Comparison of ENCODE assay signal across 1 cellular context in genomic region chr3:51994530-51994929, GRCh38.
TF ChIP-seq lines count a peak whose summit lies in the region.

No MANE protein-coding gene starts in this region.

TF ChIP-seq in GM23338, 12 proteins besides CTCF, POLR2A, EP300 and RAD21 (continued from another document):
- TF ChIP-seq, protein P1, sequence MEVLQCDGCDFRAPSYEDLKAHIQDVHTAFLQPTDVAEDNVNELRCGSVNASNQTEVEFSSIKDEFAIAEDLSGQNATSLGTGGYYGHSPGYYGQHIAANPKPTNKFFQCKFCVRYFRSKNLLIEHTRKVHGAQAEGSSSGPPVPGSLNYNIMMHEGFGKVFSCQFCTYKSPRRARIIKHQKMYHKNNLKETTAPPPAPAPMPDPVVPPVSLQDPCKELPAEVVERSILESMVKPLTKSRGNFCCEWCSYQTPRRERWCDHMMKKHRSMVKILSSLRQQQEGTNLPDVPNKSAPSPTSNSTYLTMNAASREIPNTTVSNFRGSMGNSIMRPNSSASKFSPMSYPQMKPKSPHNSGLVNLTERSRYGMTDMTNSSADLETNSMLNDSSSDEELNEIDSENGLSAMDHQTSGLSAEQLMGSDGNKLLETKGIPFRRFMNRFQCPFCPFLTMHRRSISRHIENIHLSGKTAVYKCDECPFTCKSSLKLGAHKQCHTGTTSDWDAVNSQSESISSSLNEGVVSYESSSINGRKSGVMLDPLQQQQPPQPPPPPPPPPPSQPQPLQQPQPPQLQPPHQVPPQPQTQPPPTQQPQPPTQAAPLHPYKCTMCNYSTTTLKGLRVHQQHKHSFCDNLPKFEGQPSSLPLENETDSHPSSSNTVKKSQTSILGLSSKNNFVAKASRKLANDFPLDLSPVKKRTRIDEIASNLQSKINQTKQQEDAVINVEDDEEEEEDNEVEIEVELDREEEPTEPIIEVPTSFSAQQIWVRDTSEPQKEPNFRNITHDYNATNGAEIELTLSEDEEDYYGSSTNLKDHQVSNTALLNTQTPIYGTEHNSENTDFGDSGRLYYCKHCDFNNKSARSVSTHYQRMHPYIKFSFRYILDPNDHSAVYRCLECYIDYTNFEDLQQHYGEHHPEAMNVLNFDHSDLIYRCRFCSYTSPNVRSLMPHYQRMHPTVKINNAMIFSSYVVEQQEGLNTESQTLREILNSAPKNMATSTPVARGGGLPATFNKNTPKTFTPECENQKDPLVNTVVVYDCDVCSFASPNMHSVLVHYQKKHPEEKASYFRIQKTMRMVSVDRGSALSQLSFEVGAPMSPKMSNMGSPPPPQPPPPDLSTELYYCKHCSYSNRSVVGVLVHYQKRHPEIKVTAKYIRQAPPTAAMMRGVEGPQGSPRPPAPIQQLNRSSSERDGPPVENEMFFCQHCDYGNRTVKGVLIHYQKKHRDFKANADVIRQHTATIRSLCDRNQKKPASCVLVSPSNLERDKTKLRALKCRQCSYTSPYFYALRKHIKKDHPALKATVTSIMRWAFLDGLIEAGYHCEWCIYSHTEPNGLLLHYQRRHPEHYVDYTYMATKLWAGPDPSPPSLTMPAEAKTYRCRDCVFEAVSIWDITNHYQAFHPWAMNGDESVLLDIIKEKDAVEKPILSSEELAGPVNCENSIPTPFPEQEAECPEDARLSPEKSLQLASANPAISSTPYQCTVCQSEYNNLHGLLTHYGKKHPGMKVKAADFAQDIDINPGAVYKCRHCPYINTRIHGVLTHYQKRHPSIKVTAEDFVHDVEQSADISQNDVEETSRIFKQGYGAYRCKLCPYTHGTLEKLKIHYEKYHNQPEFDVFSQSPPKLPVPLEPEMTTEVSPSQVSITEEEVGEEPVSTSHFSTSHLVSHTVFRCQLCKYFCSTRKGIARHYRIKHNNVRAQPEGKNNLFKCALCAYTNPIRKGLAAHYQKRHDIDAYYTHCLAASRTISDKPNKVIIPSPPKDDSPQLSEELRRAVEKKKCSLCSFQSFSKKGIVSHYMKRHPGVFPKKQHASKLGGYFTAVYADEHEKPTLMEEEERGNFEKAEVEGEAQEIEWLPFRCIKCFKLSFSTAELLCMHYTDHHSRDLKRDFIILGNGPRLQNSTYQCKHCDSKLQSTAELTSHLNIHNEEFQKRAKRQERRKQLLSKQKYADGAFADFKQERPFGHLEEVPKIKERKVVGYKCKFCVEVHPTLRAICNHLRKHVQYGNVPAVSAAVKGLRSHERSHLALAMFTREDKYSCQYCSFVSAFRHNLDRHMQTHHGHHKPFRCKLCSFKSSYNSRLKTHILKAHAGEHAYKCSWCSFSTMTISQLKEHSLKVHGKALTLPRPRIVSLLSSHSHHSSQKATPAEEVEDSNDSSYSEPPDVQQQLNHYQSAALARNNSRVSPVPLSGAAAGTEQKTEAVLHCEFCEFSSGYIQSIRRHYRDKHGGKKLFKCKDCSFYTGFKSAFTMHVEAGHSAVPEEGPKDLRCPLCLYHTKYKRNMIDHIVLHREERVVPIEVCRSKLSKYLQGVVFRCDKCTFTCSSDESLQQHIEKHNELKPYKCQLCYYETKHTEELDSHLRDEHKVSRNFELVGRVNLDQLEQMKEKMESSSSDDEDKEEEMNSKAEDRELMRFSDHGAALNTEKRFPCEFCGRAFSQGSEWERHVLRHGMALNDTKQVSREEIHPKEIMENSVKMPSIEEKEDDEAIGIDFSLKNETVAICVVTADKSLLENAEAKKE (CRISPR knock-in tag; IDR thresholded peaks at IDR 0.05), result no peak
- TF ChIP-seq NANOG (IDR thresholded peaks at IDR 0.05; ENCODE audit: borderline replicate concordance) (no peak), CREB1 (CRISPR knock-in tag; IDR thresholded peaks at IDR 0.05; ENCODE audit: low read depth) (no peak), ZNF331 (CRISPR knock-in tag; IDR thresholded peaks at IDR 0.05; ENCODE audit: low read depth) (no peak), EZH2 (IDR thresholded peaks at IDR 0.05; ENCODE audit: low read depth, unreplicated experiment) (no peak), ZNF114 (CRISPR knock-in tag; IDR thresholded peaks at IDR 0.05) (no peak), POLR2AphosphoS5 (IDR thresholded peaks at IDR 0.05; ENCODE audit: low read depth) (no peak; the same call in 1 of the 2 replicates), EZH2phosphoT487 (IDR thresholded peaks at IDR 0.05; ENCODE audit: unreplicated experiment) (no peak)
- TF ChIP-seq, protein P2, sequence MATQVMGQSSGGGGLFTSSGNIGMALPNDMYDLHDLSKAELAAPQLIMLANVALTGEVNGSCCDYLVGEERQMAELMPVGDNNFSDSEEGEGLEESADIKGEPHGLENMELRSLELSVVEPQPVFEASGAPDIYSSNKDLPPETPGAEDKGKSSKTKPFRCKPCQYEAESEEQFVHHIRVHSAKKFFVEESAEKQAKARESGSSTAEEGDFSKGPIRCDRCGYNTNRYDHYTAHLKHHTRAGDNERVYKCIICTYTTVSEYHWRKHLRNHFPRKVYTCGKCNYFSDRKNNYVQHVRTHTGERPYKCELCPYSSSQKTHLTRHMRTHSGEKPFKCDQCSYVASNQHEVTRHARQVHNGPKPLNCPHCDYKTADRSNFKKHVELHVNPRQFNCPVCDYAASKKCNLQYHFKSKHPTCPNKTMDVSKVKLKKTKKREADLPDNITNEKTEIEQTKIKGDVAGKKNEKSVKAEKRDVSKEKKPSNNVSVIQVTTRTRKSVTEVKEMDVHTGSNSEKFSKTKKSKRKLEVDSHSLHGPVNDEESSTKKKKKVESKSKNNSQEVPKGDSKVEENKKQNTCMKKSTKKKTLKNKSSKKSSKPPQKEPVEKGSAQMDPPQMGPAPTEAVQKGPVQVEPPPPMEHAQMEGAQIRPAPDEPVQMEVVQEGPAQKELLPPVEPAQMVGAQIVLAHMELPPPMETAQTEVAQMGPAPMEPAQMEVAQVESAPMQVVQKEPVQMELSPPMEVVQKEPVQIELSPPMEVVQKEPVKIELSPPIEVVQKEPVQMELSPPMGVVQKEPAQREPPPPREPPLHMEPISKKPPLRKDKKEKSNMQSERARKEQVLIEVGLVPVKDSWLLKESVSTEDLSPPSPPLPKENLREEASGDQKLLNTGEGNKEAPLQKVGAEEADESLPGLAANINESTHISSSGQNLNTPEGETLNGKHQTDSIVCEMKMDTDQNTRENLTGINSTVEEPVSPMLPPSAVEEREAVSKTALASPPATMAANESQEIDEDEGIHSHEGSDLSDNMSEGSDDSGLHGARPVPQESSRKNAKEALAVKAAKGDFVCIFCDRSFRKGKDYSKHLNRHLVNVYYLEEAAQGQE (IDR thresholded peaks at IDR 0.05; ENCODE audit: unreplicated experiment), result no peak
